ENCODE assay signal across 18 cellular contexts in the genomic region with DNA sequence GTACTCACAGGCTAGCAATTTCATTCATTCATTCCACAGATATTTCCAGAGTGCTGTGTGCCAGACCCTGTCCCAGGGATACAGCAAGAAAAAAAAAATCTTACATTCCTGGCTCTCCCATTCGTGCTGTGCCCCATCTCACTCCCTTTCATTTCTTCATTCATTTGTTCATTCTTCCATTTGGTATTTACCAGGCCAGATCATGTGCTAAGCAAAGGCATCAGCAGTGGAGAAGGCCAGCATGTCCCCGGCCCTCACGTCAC. TPM values are rescaled to one million over a fixed set of nuclear protein-coding genes. Genes with fewer than 3 reads are reported as not detected.
DNase-seq lines count a peak whose midpoint lies in the region; ATAC-seq and TF ChIP-seq lines count a peak whose summit lies in the region.
"Had no signal": no experiment of that assay in that cellular context is flagged by ENCODE, and none has a peak within 500 bp of the region (broad histone marks: within the 10 kb centered on the region; RNA-seq: fewer than 3 reads in every experiment).

No MANE protein-coding gene starts in this region.

- H3K4me3 ChIP-seq in fibroblast of the aortic adventitia (ENCODE audit: low read depth, low read length) (no peak overlapping the region), SJCRH30 (no peak overlapping the region)
- H3K4me3 ChIP-seq: lung, MG63 had no signal

- H3K27me3 Mint-ChIP-seq in activated naive CD4-positive, alpha-beta T cell treated with anti-CD3 and anti-CD28 coated beads, Interleukin-2, amount 50 U/mL, for 24 hours = no peaks in the 10 kb centered on the region
- H3K27me3 Mint-ChIP-seq in T-cell = no peaks in the 10 kb centered on the region
- peaks cover 8% of the 10 kb centered on the region for H3K27me3 Mint-ChIP-seq in type B pancreatic cell

- no peak for TF ChIP-seq CTCF in fibroblast of the aortic adventitia (IDR thresholded peaks at IDR 0.05; ENCODE audit: insufficient read depth, low read length)
- no peak for TF ChIP-seq CTCF in type B pancreatic cell (conservative IDR thresholded peaks at IDR 0.05)

- no peak for DNase-seq in activated naive CD4-positive, alpha-beta T cell treated with Interleukin-2 at 50 U/mL for 16 hours
- DNase-seq in T-cell (no peak), fibroblast of the aortic adventitia (ENCODE audit: low read depth) (peak; percentile 45), type B pancreatic cell (ENCODE audit: extremely low spot score, unreplicated experiment) (no peak), SJCRH30 (no peak), OCI-M1 (lab: John Stamatoyannopoulos, UW) (no peak), kidney glomerular epithelial cell (lab: John Stamatoyannopoulos, UW) (no peak)
- DNase-seq: activated CD4-positive, alpha-beta T cell treated with anti-CD3 and anti-CD28 coated beads for 48 hours; activated T-cell treated with anti-CD3 and anti-CD28 coated beads, Interleukin-2, amount 50 U/mL, for 48 hours; DMS79; foreskin fibroblast; MG63; NCI-H2029; RPMI8226 had no signal

- H3K4me1 Mint-ChIP-seq in activated naive CD4-positive, alpha-beta T cell treated with anti-CD3 and anti-CD28 coated beads, Interleukin-2, amount 50 U/mL, for 24 hours = peaks cover 36% of the 10 kb centered on the region
- peaks cover 31 to 36% (median 31%) of the 10 kb centered on the region in 3 donors for H3K4me1 Mint-ChIP-seq in T-cell
- H3K4me1 Mint-ChIP-seq in type B pancreatic cell (ENCODE audit: unreplicated experiment) = peaks cover 14% of the 10 kb centered on the region

- 0 out of 2 replicates have a peak, but pooled peaks cover under 1% of the 10 kb centered on the region for H3K27me3 ChIP-seq in SJCRH30
- H3K27me3 ChIP-seq: ascending aorta, MG63 had no signal

- H3K36me3 ChIP-seq in SJCRH30 = no peaks in the 10 kb centered on the region
- H3K36me3 ChIP-seq: MG63 had no signal

- POLR2A ChIA-PET in T-cell (lab: Charles Lee) = no interaction called here

- H3K36me3 Mint-ChIP-seq in activated naive CD4-positive, alpha-beta T cell treated with anti-CD3 and anti-CD28 coated beads, Interleukin-2, amount 50 U/mL, for 24 hours = no peaks in the 10 kb centered on the region
- no peaks in the 10 kb centered on the region for H3K36me3 Mint-ChIP-seq in T-cell
- H3K36me3 Mint-ChIP-seq in type B pancreatic cell = no peaks in the 10 kb centered on the region

- H3K4me1 ChIP-seq in SJCRH30 = no peaks in the 10 kb centered on the region

- H3K4me3 Mint-ChIP-seq in activated naive CD4-positive, alpha-beta T cell treated with anti-CD3 and anti-CD28 coated beads, Interleukin-2, amount 50 U/mL, for 24 hours = peak overlapping the region; percentile 12
- H3K4me3 Mint-ChIP-seq in T-cell = peak overlapping the region in 2 of 3 donors; percentile 22 to 52
- peak overlapping the region; percentile 59 for H3K4me3 Mint-ChIP-seq in type B pancreatic cell

- no peaks in the 10 kb centered on the region for H3K9me3 Mint-ChIP-seq in activated naive CD4-positive, alpha-beta T cell treated with anti-CD3 and anti-CD28 coated beads, Interleukin-2, amount 50 U/mL, for 24 hours
- H3K9me3 Mint-ChIP-seq in T-cell (no peaks in the 10 kb centered on the region), type B pancreatic cell (no peaks in the 10 kb centered on the region)

- ATAC-seq in T-cell (replicated peaks in 1 of 4) = no peak

- CTCF ChIA-PET in T-cell (lab: Charles Lee) = no interaction called here

- H3K27ac Mint-ChIP-seq in activated naive CD4-positive, alpha-beta T cell treated with anti-CD3 and anti-CD28 coated beads, Interleukin-2, amount 50 U/mL, for 24 hours = no peak overlapping the region
- H3K27ac Mint-ChIP-seq in T-cell (no peak overlapping the region), type B pancreatic cell (no peak overlapping the region)

- no peak overlapping the region for H3K27ac ChIP-seq in SJCRH30
- H3K27ac ChIP-seq: ascending aorta had no signal

- no peaks in the 10 kb centered on the region for H3K9me3 ChIP-seq in SJCRH30 (replicated peaks)
- H3K9me3 ChIP-seq: ascending aorta, MG63 had no signal

RNA-seq across cellular contexts. Expression of a gene that starts 2.3 kb away (rescaled TPM):
- total RNA-seq in T-cell (10 to 100 TPM; 20.9 to 39.6 (median 33.0) TPM), fibroblast of the aortic adventitia (ENCODE audit: low replicate concordance) (5.0 and 8.0 TPM in 2 replicates), type B pancreatic cell (ENCODE audit: low replicate concordance) (16.8 and 23.4 TPM in 2 replicates)
- 9.5 and 10.1 TPM in 2 replicates for total RNA-seq in SJCRH30 (2014; rRNA removed; shearing (Covaris generic))

RNA-seq across cellular contexts. Expression of a gene that starts 24.7 kb away (rescaled TPM):
- total RNA-seq in T-cell (not detected), fibroblast of the aortic adventitia (ENCODE audit: low replicate concordance) (not detected in 2 replicates), type B pancreatic cell (ENCODE audit: low replicate concordance) (0.39 and 0.48 TPM in 2 replicates)
- total RNA-seq in SJCRH30 (2014; rRNA removed; shearing (Covaris generic)) = not detected in 2 replicates
- total RNA-seq: ascending aorta; lung; T-helper 1 cell treated with Interleukin-12 subunit alpha and Interleukin-12 subunit beta and Interleukin-4 antibody, amounts not matched to agents 30 ng/mL and 1 ng/mL, for 36 hours had no signal

RNA-seq across cellular contexts. Expression of a gene that starts 33.0 kb away (rescaled TPM):
- 1 to 10 TPM in 4 of 5 donors, under 1 TPM in 1; 0.82 to 2.3 (median 1.2) TPM for total RNA-seq in T-cell
- total RNA-seq in fibroblast of the aortic adventitia (ENCODE audit: low replicate concordance) = 0.33 TPM in 1 of 2 replicates, not detected in the other
- 0.60 and 0.98 TPM in 2 replicates for total RNA-seq in type B pancreatic cell (ENCODE audit: low replicate concordance)
- 0.08 TPM in 1 of 2 replicates, not detected in the other for total RNA-seq in SJCRH30 (2014; rRNA removed; shearing (Covaris generic))
- total RNA-seq: ascending aorta had no signal
